In the genomic region with DNA sequence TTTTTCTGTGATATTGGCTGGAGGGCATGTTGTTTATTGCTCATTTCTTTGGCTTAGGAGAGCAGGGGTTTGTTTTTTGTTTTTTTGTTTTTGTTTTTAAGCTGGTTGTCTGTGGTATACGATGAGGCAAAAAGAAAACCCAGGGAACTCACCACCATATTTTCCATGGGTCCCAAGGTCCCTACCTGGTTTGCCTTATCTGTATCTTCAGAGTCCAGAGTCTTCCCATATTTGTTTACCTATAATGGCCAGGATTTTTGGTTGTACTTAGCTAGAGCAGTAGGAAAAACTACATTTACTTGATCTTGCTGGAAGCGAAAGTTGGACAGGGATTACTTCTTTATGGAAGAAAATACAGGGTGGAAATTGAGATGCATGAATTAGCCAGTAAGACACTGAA, we compare ENCODE assay signal across 27 cellular contexts.
"Had no signal": no experiment of that assay in that cellular context is flagged by ENCODE, and none has a peak within 500 bp of the region (broad histone marks: within the 10 kb centered on the region; RNA-seq: fewer than 3 reads in every experiment).

No MANE protein-coding gene starts in this region.

- H3K36me3 Mint-ChIP-seq: natural killer cell had no signal

- H3K27me3 Mint-ChIP-seq: activated CD4-positive, alpha-beta T cell treated with anti-CD3 and anti-CD28 coated beads, Interleukin-2, amount 10 ng/mL, durations not matched to agents 7 days and 5 days; activated CD8-positive, alpha-beta memory T cell treated with anti-CD3 and anti-CD28 coated beads, Interleukin-2, amount 10 ng/mL, durations not matched to agents 7 days and 5 days; activated CD8-positive, alpha-beta T cell treated with anti-CD3 and anti-CD28 coated beads for 36 hours; activated naive CD8-positive, alpha-beta T cell treated with anti-CD3 and anti-CD28 coated beads, Interleukin-2, amount 50 U/mL, for 24 hours; stimulated activated memory B cell treated with anti-CD40 and anti-IgM and Interleukin-4, amounts not matched to agents 10 μg/mL and 1 μg/mL and 100 μg/mL, for 72 hours had no signal

- H3K27ac Mint-ChIP-seq: activated CD4-positive, alpha-beta T cell treated with anti-CD3 and anti-CD28 coated beads, Interleukin-2, amount 10 ng/mL, durations not matched to agents 7 days and 5 days; activated CD8-positive, alpha-beta memory T cell treated with anti-CD3 and anti-CD28 coated beads, Interleukin-2, amount 10 ng/mL, durations not matched to agents 7 days and 5 days; activated CD8-positive, alpha-beta T cell treated with anti-CD3 and anti-CD28 coated beads for 36 hours; activated naive CD8-positive, alpha-beta T cell treated with anti-CD3 and anti-CD28 coated beads, Interleukin-2, amount 50 U/mL, for 24 hours; mesothelial cell of epicardium; stimulated activated memory B cell treated with anti-CD40 and anti-IgM and Interleukin-4, amounts not matched to agents 10 μg/mL and 1 μg/mL and 100 μg/mL, for 72 hours; T-helper 1 cell treated with Interleukin-12 subunit alpha and Interleukin-12 subunit beta and Interleukin-4 antibody, amounts not matched to agents 30 μg/mL and 1 μg/mL, for 36 hours had no signal

- H3K4me3 ChIP-seq: coronary artery, heart right ventricle, lung, pancreas, psoas muscle, skin epidermis, stomach, suprapubic skin, tibial nerve had no signal

- ATAC-seq: activated CD8-positive, alpha-beta memory T cell treated with anti-CD3 and anti-CD28 coated beads, Interleukin-2, amount 10 ng/mL, durations not matched to agents 7 days and 5 days; activated CD8-positive, alpha-beta T cell treated with anti-CD3 and anti-CD28 coated beads for 36 hours; activated naive CD8-positive, alpha-beta T cell treated with anti-CD3 and anti-CD28 coated beads, Interleukin-2, amount 50 U/mL, for 24 hours; heart right ventricle; left lobe of liver; natural killer cell; pancreas; psoas muscle; right cardiac atrium; stimulated activated memory B cell treated with anti-CD40 and anti-IgM and Interleukin-4, amounts not matched to agents 10 μg/mL and 1 μg/mL and 100 μg/mL, for 72 hours had no signal

- DNase-seq: activated CD4-positive, alpha-beta T cell treated with anti-CD3 and anti-CD28 coated beads, Interleukin-2, amount 10 ng/mL, durations not matched to agents 7 days and 5 days; activated CD4-positive, CD25-positive, alpha-beta regulatory T cell; activated CD8-positive, alpha-beta memory T cell treated with anti-CD3 and anti-CD28 coated beads, Interleukin-2, amount 10 ng/mL, durations not matched to agents 7 days and 5 days; activated CD8-positive, alpha-beta T cell treated with anti-CD3 and anti-CD28 coated beads for 36 hours; activated naive CD4-positive, alpha-beta T cell; activated naive CD8-positive, alpha-beta T cell treated with anti-CD3 and anti-CD28 coated beads, Interleukin-2, amount 50 U/mL, for 24 hours; activated T-cell treated with anti-CD3 and anti-CD28 coated beads for 4 hours; cerebellar nuclear complex; heart right ventricle; immature natural killer cell; natural killer cell; pancreas; psoas muscle; right cardiac atrium; stimulated activated CD4-positive, alpha-beta T cell treated with anti-CD3 and anti-CD28 coated beads, Interleukin-2, amount 100 ng/mL, for 24 hours; stomach; T1000 had no signal

- H3K27me3 ChIP-seq: heart right ventricle, pancreas, stomach, suprapubic skin, tibial nerve had no signal

- H3K27ac ChIP-seq: coronary artery, pancreas, psoas muscle, skin epidermis, stomach, suprapubic skin, tibial nerve had no signal

- H3K9me3 ChIP-seq: heart right ventricle, pancreas, psoas muscle, stomach, suprapubic skin, tibial nerve had no signal

- H3K36me3 ChIP-seq: heart right ventricle, pancreas, stomach, suprapubic skin, tibial nerve had no signal

- H3K4me1 ChIP-seq: suprapubic skin, tibial nerve had no signal

- FAIRE-seq: endometrium, pancreas had no signal

- H3K4me3 Mint-ChIP-seq: activated CD4-positive, alpha-beta T cell treated with anti-CD3 and anti-CD28 coated beads, Interleukin-2, amount 10 ng/mL, durations not matched to agents 7 days and 5 days; activated CD8-positive, alpha-beta memory T cell treated with anti-CD3 and anti-CD28 coated beads, Interleukin-2, amount 10 ng/mL, durations not matched to agents 7 days and 5 days; activated CD8-positive, alpha-beta T cell treated with anti-CD3 and anti-CD28 coated beads for 36 hours; activated naive CD8-positive, alpha-beta T cell treated with anti-CD3 and anti-CD28 coated beads, Interleukin-2, amount 50 U/mL, for 24 hours; immature natural killer cell; mesothelial cell of epicardium; natural killer cell; stimulated activated memory B cell treated with anti-CD40 and anti-IgM and Interleukin-4, amounts not matched to agents 10 μg/mL and 1 μg/mL and 100 μg/mL, for 72 hours; T-helper 1 cell treated with Interleukin-12 subunit alpha and Interleukin-12 subunit beta and Interleukin-4 antibody, amounts not matched to agents 30 μg/mL and 1 μg/mL, for 36 hours had no signal

- H3K9me3 Mint-ChIP-seq: activated CD4-positive, alpha-beta T cell treated with anti-CD3 and anti-CD28 coated beads, Interleukin-2, amount 10 ng/mL, durations not matched to agents 7 days and 5 days; activated CD8-positive, alpha-beta T cell treated with anti-CD3 and anti-CD28 coated beads for 36 hours; activated naive CD8-positive, alpha-beta T cell treated with anti-CD3 and anti-CD28 coated beads, Interleukin-2, amount 50 U/mL, for 24 hours; immature natural killer cell; natural killer cell; T-helper 1 cell treated with Interleukin-12 subunit alpha and Interleukin-12 subunit beta and Interleukin-4 antibody, amounts not matched to agents 30 μg/mL and 1 μg/mL, for 36 hours had no signal
